ENCODE assay signal across 1 cellular context in genomic region chr19:5057860-5058259, GRCh38.
A peak's percentile ranks its signal among the peaks of the same experiment; 100 is the strongest.
TF ChIP-seq lines count a peak whose summit lies in the region.

No MANE protein-coding gene starts in this region.

TF ChIP-seq in HepG2, 621 proteins besides CTCF, POLR2A, EP300 and RAD21 (continued from another document):
- no peak for TF ChIP-seq ZBTB44 (CRISPR knock-in tag; IDR thresholded peaks at IDR 0.05)
- peak; percentile 85 for TF ChIP-seq ZNF143 (CRISPR knock-in tag; IDR thresholded peaks at IDR 0.05)
- TF ChIP-seq USF2 (IDR thresholded peaks at IDR 0.05; ENCODE audit: low read depth, low read length): no peak
- TF ChIP-seq USF2 (CRISPR knock-in tag; IDR thresholded peaks at IDR 0.05; ENCODE audit: borderline replicate concordance): peak; percentile 52; the same call in 1 of the 2 replicates
- TF ChIP-seq NFYB (CRISPR knock-in tag; IDR thresholded peaks at IDR 0.05): peak; percentile 55
- TF ChIP-seq HNRNPK (IDR thresholded peaks at IDR 0.05; ENCODE audit: low read depth, low read length, poor library complexity, severe bottlenecking): no peak
- TF ChIP-seq ZNF207 (IDR thresholded peaks at IDR 0.05; ENCODE audit: borderline replicate concordance): no peak
- no peak for TF ChIP-seq ZBTB7A (CRISPR knock-in tag; IDR thresholded peaks at IDR 0.05)
- peak; percentile 89 for TF ChIP-seq THAP11 (CRISPR knock-in tag; IDR thresholded peaks at IDR 0.05)
